Comparison of ENCODE assay signal across 13 cellular contexts in genomic region chr15:77027111-77027696, GRCh38. TPM values are rescaled to one million over a fixed set of nuclear protein-coding genes. Genes with fewer than 3 reads are reported as not detected.
A peak's percentile ranks its signal among the peaks of the same experiment; 100 is the strongest.
DNase-seq lines count a peak whose midpoint lies in the region; ATAC-seq and TF ChIP-seq lines count a peak whose summit lies in the region.
"Had no signal": no experiment of that assay in that cellular context is flagged by ENCODE, and none has a peak within 500 bp of the region (broad histone marks: within the 10 kb centered on the region; RNA-seq: fewer than 3 reads in every experiment).

No MANE protein-coding gene starts in this region.

- TF ChIP-seq CTCF in right atrium auricular region (IDR thresholded peaks at IDR 0.05) = no peak

- H3K4me3 Mint-ChIP-seq in activated CD8-positive, alpha-beta T cell treated with anti-CD3 and anti-CD28 coated beads, Interleukin-2, amount 10 ng/mL, durations not matched to agents 7 days and 5 days = no peak overlapping the region
- no peak overlapping the region for H3K4me3 Mint-ChIP-seq in stimulated activated naive CD8-positive, alpha-beta T cell treated with anti-CD3 and anti-CD28 coated beads, Interleukin-15, amount 100 ng/mL, for 72 hours
- H3K4me3 Mint-ChIP-seq: stimulated activated memory B cell treated with anti-CD40 and anti-IgM and Interleukin-4, amounts not matched to agents 10 μg/mL and 1 μg/mL and 100 μg/mL, for 72 hours had no signal

- no peaks in the 10 kb centered on the region for H3K27me3 Mint-ChIP-seq in activated CD8-positive, alpha-beta T cell treated with anti-CD3 and anti-CD28 coated beads, Interleukin-2, amount 10 ng/mL, durations not matched to agents 7 days and 5 days (ENCODE audit: low read depth)
- H3K27me3 Mint-ChIP-seq in stimulated activated naive CD8-positive, alpha-beta T cell treated with anti-CD3 and anti-CD28 coated beads, Interleukin-15, amount 100 ng/mL, for 72 hours = no peaks in the 10 kb centered on the region
- H3K27me3 Mint-ChIP-seq: stimulated activated memory B cell treated with anti-CD40 and anti-IgM and Interleukin-4, amounts not matched to agents 10 μg/mL and 1 μg/mL and 100 μg/mL, for 72 hours had no signal

- no peak for ATAC-seq in activated CD8-positive, alpha-beta T cell treated with anti-CD3 and anti-CD28 coated beads, Interleukin-2, amount 10 ng/mL, durations not matched to agents 7 days and 5 days
- no peak for ATAC-seq in left lobe of liver
- no peak for ATAC-seq in stimulated activated naive CD8-positive, alpha-beta T cell treated with anti-CD3 and anti-CD28 coated beads, Interleukin-15, amount 100 ng/mL, for 72 hours
- ATAC-seq in GM19397 (IDR thresholded peaks at IDR 0.05; ENCODE audit: unreplicated experiment) = no peak
- ATAC-seq: gastroesophageal sphincter; stimulated activated memory B cell treated with anti-CD40 and anti-IgM and Interleukin-4, amounts not matched to agents 10 μg/mL and 1 μg/mL and 100 μg/mL, for 72 hours had no signal

- peaks cover 76% of the 10 kb centered on the region for H3K4me1 Mint-ChIP-seq in activated CD8-positive, alpha-beta T cell treated with anti-CD3 and anti-CD28 coated beads, Interleukin-2, amount 10 ng/mL, durations not matched to agents 7 days and 5 days (ENCODE audit: low read depth)
- H3K4me1 Mint-ChIP-seq in stimulated activated naive CD8-positive, alpha-beta T cell treated with anti-CD3 and anti-CD28 coated beads, Interleukin-15, amount 100 ng/mL, for 72 hours = peaks cover 57% of the 10 kb centered on the region

- peaks cover 0 to 12% of the 10 kb centered on the region in 2 donors for H3K4me1 ChIP-seq in right atrium auricular region

- no peaks in the 10 kb centered on the region for H3K27me3 ChIP-seq in right atrium auricular region

- H3K9me3 Mint-ChIP-seq in activated CD8-positive, alpha-beta T cell treated with anti-CD3 and anti-CD28 coated beads, Interleukin-2, amount 10 ng/mL, durations not matched to agents 7 days and 5 days (ENCODE audit: insufficient read depth) = no peaks in the 10 kb centered on the region
- H3K9me3 Mint-ChIP-seq in stimulated activated naive CD8-positive, alpha-beta T cell treated with anti-CD3 and anti-CD28 coated beads, Interleukin-15, amount 100 ng/mL, for 72 hours = no peaks in the 10 kb centered on the region
- H3K9me3 Mint-ChIP-seq: stimulated activated memory B cell treated with anti-CD40 and anti-IgM and Interleukin-4, amounts not matched to agents 10 μg/mL and 1 μg/mL and 100 μg/mL, for 72 hours had no signal

- no peak overlapping the region for H3K4me3 ChIP-seq in right atrium auricular region
- H3K4me3 ChIP-seq: SK-N-MC had no signal

- peak overlapping the region; percentile 49 for H3K27ac Mint-ChIP-seq in activated CD8-positive, alpha-beta T cell treated with anti-CD3 and anti-CD28 coated beads, Interleukin-2, amount 10 ng/mL, durations not matched to agents 7 days and 5 days
- peak overlapping the region; percentile 76 to 85 for H3K27ac Mint-ChIP-seq in stimulated activated naive CD8-positive, alpha-beta T cell treated with anti-CD3 and anti-CD28 coated beads, Interleukin-15, amount 100 ng/mL, for 72 hours

- H3K36me3 ChIP-seq in right atrium auricular region = no peaks in the 10 kb centered on the region
- H3K36me3 ChIP-seq: gastroesophageal sphincter had no signal

- H3K9me3 ChIP-seq in right atrium auricular region = no peaks in the 10 kb centered on the region
- H3K9me3 ChIP-seq: gastroesophageal sphincter had no signal

- H3K36me3 Mint-ChIP-seq in activated CD8-positive, alpha-beta T cell treated with anti-CD3 and anti-CD28 coated beads, Interleukin-2, amount 10 ng/mL, durations not matched to agents 7 days and 5 days (ENCODE audit: low read depth) = peaks cover 70% of the 10 kb centered on the region

- intact Hi-C loops in cardiac septum (cut with DNase I) = no loop called here

- H3K27ac ChIP-seq in right atrium auricular region = no peak overlapping the region
- H3K27ac ChIP-seq: gastroesophageal sphincter, SK-N-MC had no signal

- DNase-seq in cardiac septum (ENCODE audit: low spot score) = peak; percentile 55
- no peak for DNase-seq in right atrium auricular region (ENCODE audit: low spot score)
- no peak for DNase-seq in activated CD8-positive, alpha-beta T cell treated with anti-CD3 and anti-CD28 coated beads, Interleukin-2, amount 10 ng/mL, durations not matched to agents 7 days and 5 days
- DNase-seq in left lobe of liver (ENCODE audit: low spot score) = peak; percentile 24
- DNase-seq in stimulated activated naive CD8-positive, alpha-beta T cell treated with anti-CD3 and anti-CD28 coated beads, Interleukin-15, amount 100 ng/mL, for 72 hours = peak in 1 of 2 donors; percentile 0
- no peak for DNase-seq in MV-4-11 (lab: John Stamatoyannopoulos, UW)
- DNase-seq in GM19240 (ENCODE audit: insufficient read length, low spot score) = no peak
- DNase-seq: occipital lobe had no signal

- CTCF ChIA-PET in activated CD8-positive, alpha-beta T cell treated with anti-CD3 and anti-CD28 coated beads, Interleukin-2, amount 10 ng/mL, durations not matched to agents 7 days and 5 days (lab: Charles Lee) = interaction anchor here (1.6 kb wide), 1 partner anchor 53 kb away, joined by 9 read pairs; no protein-coding TSS in a partner anchor

- POLR2A ChIA-PET in activated CD8-positive, alpha-beta T cell treated with anti-CD3 and anti-CD28 coated beads, Interleukin-2, amount 10 ng/mL, durations not matched to agents 7 days and 5 days (lab: Charles Lee) = no interaction called here

RNA-seq across cellular contexts. Expression of gene PSTPIP1, which starts 32.3 kb away (rescaled TPM):
- total RNA-seq in cardiac septum (2.7 TPM), right atrium auricular region (1 to 10 TPM; 1.9 to 2.3 TPM), left lobe of liver (1.5 TPM)
- 100 to 1,000 TPM; 208 to 212 TPM for total RNA-seq in activated CD8-positive, alpha-beta T cell treated with anti-CD3 and anti-CD28 coated beads, Interleukin-2, amount 10 ng/mL, durations not matched to agents 7 days and 5 days
- total RNA-seq: M059J had no signal

RNA-seq across cellular contexts. Expression of gene TSPAN3, which starts 43.7 kb away (rescaled TPM):
- total RNA-seq in cardiac septum = 101 TPM
- total RNA-seq in right atrium auricular region = 100 to 1,000 TPM; 191 to 361 TPM
- total RNA-seq in activated CD8-positive, alpha-beta T cell treated with anti-CD3 and anti-CD28 coated beads, Interleukin-2, amount 10 ng/mL, durations not matched to agents 7 days and 5 days = 10 to 100 TPM; 17.4 to 18.4 TPM
- 75.2 TPM for total RNA-seq in left lobe of liver

Comparison
In these comparisons a context has a peak if more than half of its experiments do, and no peak if none do; other contexts are left out.
1. DNase-seq: peak in cardiac septum (single experiment) and left lobe of liver (single experiment); none in right atrium auricular region (single experiment), activated CD8-positive, alpha-beta T cell treated with anti-CD3 and anti-CD28 coated beads, Interleukin-2, amount 10 ng/mL, durations not matched to agents 7 days and 5 days (single experiment), MV-4-11 (single experiment) and GM19240 (single experiment).
2. RNA of gene PSTPIP1, which starts 32.3 kb away (total RNA-seq): 208 to 212 TPM in activated CD8-positive, alpha-beta T cell treated with anti-CD3 and anti-CD28 coated beads, Interleukin-2, amount 10 ng/mL, durations not matched to agents 7 days and 5 days; 2.7 TPM in cardiac septum (single experiment), 1.9 to 2.3 TPM in right atrium auricular region and 1.5 TPM in left lobe of liver (single experiment); every median in the first group is over 10 times any median in the second.